Comparison of ENCODE assay signal across 10 cellular contexts in genomic region chr19:49862411-49863253, GRCh38. TPM values are rescaled to one million over a fixed set of nuclear protein-coding genes. Genes with fewer than 3 reads are reported as not detected.
A peak's percentile ranks its signal among the peaks of the same experiment; 100 is the strongest.
DNase-seq lines count a peak whose midpoint lies in the region; ATAC-seq and TF ChIP-seq lines count a peak whose summit lies in the region.
"Had no signal": no experiment of that assay in that cellular context is flagged by ENCODE, and none has a peak within 500 bp of the region (broad histone marks: within the 10 kb centered on the region; RNA-seq: fewer than 3 reads in every experiment).

No MANE protein-coding gene starts in this region.

- H3K27ac ChIP-seq in cardiac muscle cell (peak overlapping the region; percentile 82), right atrium auricular region (no peak overlapping the region), OCI-LY3 (ENCODE audit: low read length) (no peak overlapping the region), thyroid gland (no peak overlapping the region)

- no peak for ATAC-seq in left ventricle myocardium superior

- no peaks in the 10 kb centered on the region for H4K20me1 ChIP-seq in OCI-LY3 (ENCODE audit: insufficient read depth, low read length)

- WGBS in thyroid gland, 2 donors: 70 to 78% methylated on average over 28 to 41 of the region's 47 CpGs

- no peak overlapping the region for H3K9ac ChIP-seq in OCI-LY3 (ENCODE audit: low read length)

- H3K27me3 ChIP-seq in cardiac muscle cell (no peaks in the 10 kb centered on the region), right atrium auricular region (no peaks in the 10 kb centered on the region), OCI-LY3 (ENCODE audit: low read depth, low read length) (no peaks in the 10 kb centered on the region), thyroid gland (no peaks in the 10 kb centered on the region)

- DNase-seq in cardiac muscle cell (ENCODE audit: low read depth in 1 of 2, low spot score in 1 of 2): peak in 1 of 2 donors; percentile 60
- no peak for DNase-seq in right atrium auricular region (ENCODE audit: low spot score)
- DNase-seq in left ventricle myocardium superior: peak; percentile 47
- DNase-seq in thyroid gland: peak; percentile 40 to 44
- DNase-seq in GDM1 (lab: John Stamatoyannopoulos, UW): no peak
- DNase-seq in inferior parietal cortex (ENCODE audit: extremely low spot score): no peak
- no peak for DNase-seq in cerebellar nuclear complex (lab: John Stamatoyannopoulos, UW)

- H3K4me1 ChIP-seq in cardiac muscle cell (ENCODE audit: low read depth) (peaks cover 23% of the 10 kb centered on the region), right atrium auricular region (peaks cover 0 to 36% of the 10 kb centered on the region in 2 donors), OCI-LY3 (ENCODE audit: low read length) (peaks cover 8% of the 10 kb centered on the region), thyroid gland (peaks cover 7 to 22% of the 10 kb centered on the region in 2 donors)

- no peak overlapping the region for H2AFZ ChIP-seq in OCI-LY3 (ENCODE audit: low read depth, low read length)

- peak; percentile 35 for TF ChIP-seq CTCF in cardiac muscle cell (IDR thresholded peaks at IDR 0.05; ENCODE audit: low read depth, low read length)
- TF ChIP-seq CTCF in right atrium auricular region (IDR thresholded peaks at IDR 0.05): no peak
- peak; percentile 47 for TF ChIP-seq CTCF in OCI-LY3 (IDR thresholded peaks at IDR 0.05; ENCODE audit: low read depth, low read length)
- no peak for TF ChIP-seq CTCF in thyroid gland (IDR thresholded peaks at IDR 0.05)

- no peak overlapping the region for H3K4me3 ChIP-seq in cardiac muscle cell
- no peak overlapping the region for H3K4me3 ChIP-seq in right atrium auricular region
- no peak overlapping the region for H3K4me3 ChIP-seq in OCI-LY3 (ENCODE audit: low read length)
- no peak overlapping the region for H3K4me3 ChIP-seq in thyroid gland (replicated peaks in 1 of 3)

- intact Hi-C loops in left ventricle myocardium superior (cut with micrococcal nuclease) (no loop called here), thyroid gland (cut with DNase I) (no loop called here)

- no peak overlapping the region for H3K4me2 ChIP-seq in OCI-LY3 (ENCODE audit: low read length)

- TF ChIP-seq POLR2A in thyroid gland (IDR thresholded peaks at IDR 0.05): no peak

- H3K36me3 ChIP-seq in cardiac muscle cell (peaks cover 30% of the 10 kb centered on the region), right atrium auricular region (peaks cover 63% of the 10 kb centered on the region), OCI-LY3 (replicated peaks; ENCODE audit: low read depth, low read length) (peaks cover 59% of the 10 kb centered on the region), thyroid gland (peaks cover 24 to 35% of the 10 kb centered on the region in 2 donors)

- H3K79me2 ChIP-seq in OCI-LY3 (ENCODE audit: low read length): peaks cover 26% of the 10 kb centered on the region

- no peaks in the 10 kb centered on the region for H3K9me3 ChIP-seq in cardiac muscle cell (ENCODE audit: low read depth)
- H3K9me3 ChIP-seq in right atrium auricular region: no peaks in the 10 kb centered on the region
- H3K9me3 ChIP-seq in OCI-LY3 (ENCODE audit: insufficient read depth, low read length): no peaks in the 10 kb centered on the region
- H3K9me3 ChIP-seq in thyroid gland: no peaks in the 10 kb centered on the region

RNA-seq across cellular contexts. Expression of gene PNKP, which starts 4.7 kb away (rescaled TPM):
- total RNA-seq in cardiac muscle cell (73.8 and 74.5 TPM in 2 replicates), right atrium auricular region (10 to 100 TPM; 29.2 to 32.5 TPM), left ventricle myocardium superior (39.1 TPM), thyroid gland (100 to 1,000 TPM in 1 of 4 donors, 10 to 100 TPM in 3; 54.6 to 124 (median 84.3) TPM)
- polyA plus RNA-seq in cardiac muscle cell: 69.7 and 98.4 TPM in 2 replicates

RNA-seq across cellular contexts. Expression of gene PTOV1, which starts 11.7 kb away (rescaled TPM):
- total RNA-seq in cardiac muscle cell: 290 and 380 TPM in 2 replicates
- polyA plus RNA-seq in cardiac muscle cell: 445 and 583 TPM in 2 replicates
- 10 to 100 TPM; 64.6 to 81.0 TPM for total RNA-seq in right atrium auricular region
- 127 TPM for total RNA-seq in left ventricle myocardium superior
- 100 to 1,000 TPM in 2 of 4 donors, 10 to 100 TPM in 2; 88.3 to 148 (median 98.9) TPM for total RNA-seq in thyroid gland

RNA-seq across cellular contexts. Expression of gene AKT1S1, which starts 14.5 kb away (rescaled TPM):
- total RNA-seq in cardiac muscle cell (27.5 and 36.9 TPM in 2 replicates), right atrium auricular region (10 to 100 TPM; 20.6 to 25.8 TPM), left ventricle myocardium superior (41.2 TPM), thyroid gland (10 to 100 TPM; 16.7 to 26.0 (median 21.5) TPM)
- 45.4 and 66.2 TPM in 2 replicates for polyA plus RNA-seq in cardiac muscle cell

RNA-seq across cellular contexts. Expression of gene TBC1D17, which starts 14.9 kb away (rescaled TPM):
- total RNA-seq in cardiac muscle cell: 25.4 and 26.8 TPM in 2 replicates
- 38.0 and 52.5 TPM in 2 replicates for polyA plus RNA-seq in cardiac muscle cell
- 10 to 100 TPM; 20.4 to 27.5 TPM for total RNA-seq in right atrium auricular region
- total RNA-seq in left ventricle myocardium superior: 47.7 TPM
- total RNA-seq in thyroid gland: 10 to 100 TPM; 28.5 to 41.9 (median 39.7) TPM

RNA-seq across cellular contexts. Expression of gene IL4I1, which starts 34.1 kb away (rescaled TPM):
- total RNA-seq in cardiac muscle cell (0.63 TPM in 1 of 2 replicates, not detected in the other), right atrium auricular region (under 1 TPM in 1 of 2 donors, not detected in 1; 0.43 TPM), left ventricle myocardium superior (not detected), thyroid gland (under 1 TPM in 1 of 4 donors, not detected in 3; 0.83 TPM)
- 0.40 TPM in 1 of 2 replicates, not detected in the other for polyA plus RNA-seq in cardiac muscle cell
- total RNA-seq: SK-MEL-5 had no signal
- polyA plus RNA-seq: neural cell had no signal

Comparison
In these comparisons a context has a peak if more than half of its experiments do, and no peak if none do; other contexts are left out.
1. DNase-seq: peak in left ventricle myocardium superior (single experiment) and thyroid gland (2 of 2); none in right atrium auricular region (single experiment), GDM1 (single experiment), inferior parietal cortex (single experiment) and cerebellar nuclear complex (0 of 2).
2. CTCF ChIP-seq: peak in cardiac muscle cell (single experiment) and OCI-LY3 (single experiment); none in right atrium auricular region (0 of 2) and thyroid gland (0 of 6).